ENCODE assay signal across 12 cellular contexts in the genomic region with DNA sequence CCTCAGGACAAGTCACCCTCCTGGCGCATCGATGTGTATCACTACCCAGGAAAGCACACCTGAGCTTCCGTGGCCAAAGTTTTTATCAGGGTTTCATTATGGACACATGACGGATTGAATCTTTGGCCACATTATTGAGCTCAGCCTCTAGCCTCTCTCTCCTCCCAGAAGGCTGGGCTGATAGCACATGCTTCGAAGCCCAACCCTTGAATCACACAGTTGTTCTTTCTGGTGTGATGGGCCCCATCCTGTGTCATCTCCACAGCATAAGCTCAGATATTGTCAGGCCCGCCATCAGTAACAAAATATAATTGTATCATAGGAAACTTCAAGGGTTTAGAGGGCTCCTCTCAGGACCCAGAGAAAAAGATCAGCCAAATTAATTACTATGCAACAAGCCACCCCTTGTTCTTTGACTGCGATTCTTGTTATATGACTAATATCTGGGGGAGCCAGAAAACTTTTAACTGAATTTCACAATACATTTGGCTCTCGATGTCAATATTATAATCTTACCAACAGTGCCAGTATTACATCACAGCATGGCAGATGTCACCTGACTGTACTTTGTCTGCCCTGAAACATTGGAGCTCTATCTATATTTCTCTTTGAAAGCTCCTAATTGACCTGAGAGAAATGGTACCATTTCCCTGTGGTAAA. TPM values are rescaled to one million over a fixed set of nuclear protein-coding genes. Genes with fewer than 3 reads are reported as not detected.
DNase-seq lines count a peak whose midpoint lies in the region; ATAC-seq, FAIRE-seq and TF ChIP-seq lines count a peak whose summit lies in the region.
"Not testable (repeated sequence)": the region's sequence is repeated elsewhere in the genome, so short reads cannot be mapped to it uniquely, and the experiment has no call there.
"Had no signal": no experiment of that assay in that cellular context is flagged by ENCODE, and none has a peak within 500 bp of the region (broad histone marks: within the 10 kb centered on the region; RNA-seq: fewer than 3 reads in every experiment).

No MANE protein-coding gene starts in this region.

- H3K27ac ChIP-seq in A549; body of pancreas; gastroesophageal sphincter; heart right ventricle; right cardiac atrium (ENCODE audit: low read length); left lung; gastrocnemius medialis: not testable (repeated sequence)

- CTCF ChIA-PET in A549 (lab: Yijun Ruan, JAX) = not testable (repeated sequence)

- POLR2A ChIA-PET in A549 (lab: Yijun Ruan, JAX) = not testable (repeated sequence)

- TF ChIP-seq RAD21 in A549 (conservative IDR thresholded peaks at IDR 0.05 in 1 of 2, IDR thresholded peaks at IDR 0.05 in 1 of 2) = not testable (repeated sequence)

- TF ChIP-seq POLR2A in A549 (IDR thresholded peaks at IDR 0.05; ENCODE audit: low read length); body of pancreas (IDR thresholded peaks at IDR 0.05); gastroesophageal sphincter (IDR thresholded peaks at IDR 0.05); gastrocnemius medialis (IDR thresholded peaks at IDR 0.05): not testable (repeated sequence)

- in situ Hi-C loops in gastrocnemius medialis (cut with MboI; ENCODE audit: low sequenced_read_pairs in 4 of 4) = not testable (repeated sequence)

- not testable (repeated sequence) for H3K36me3 ChIP-seq in body of pancreas (replicated peaks in 1 of 2; ENCODE audit: insufficient read depth in 1 of 2, low read depth in 2 of 2); gastroesophageal sphincter; heart right ventricle; left lung; gastrocnemius medialis

- not testable (repeated sequence) for H3K9me3 ChIP-seq in A549; body of pancreas; gastroesophageal sphincter; heart right ventricle; right cardiac atrium (ENCODE audit: control insufficient read depth, low read length); left lung; gastrocnemius medialis

- FAIRE-seq in A549 (lab: Jason Lieb, UNC) = peak; percentile 63

- not testable (repeated sequence) for H3K4me1 ChIP-seq in A549; body of pancreas; gastroesophageal sphincter; heart right ventricle; right cardiac atrium (ENCODE audit: control insufficient read depth, insufficient read depth, low read length); left lung; gastrocnemius medialis

- not testable (repeated sequence) for TF ChIP-seq CTCF in A549 (IDR thresholded peaks at IDR 0.05); body of pancreas (IDR thresholded peaks at IDR 0.05); gastroesophageal sphincter (IDR thresholded peaks at IDR 0.05); heart right ventricle (IDR thresholded peaks at IDR 0.05); left lung (IDR thresholded peaks at IDR 0.05); omental fat pad (IDR thresholded peaks at IDR 0.05); gastrocnemius medialis (IDR thresholded peaks at IDR 0.05 in 4 of 5, conservative IDR thresholded peaks at IDR 0.05 in 1 of 5)

- no CpG with 5 or more reads among the region's 8 CpGs for WGBS in A549 (ENCODE audit: missing lambda C conversion rate)
- no CpG with 5 or more reads among the region's 8 CpGs for WGBS in body of pancreas, 2 donors
- WGBS in gastroesophageal sphincter (ENCODE audit: low coverage in 1 of 2), 2 donors = no CpG with 5 or more reads among the region's 8 CpGs
- no CpG with 5 or more reads among the region's 8 CpGs for WGBS in heart right ventricle, 2 donors
- no CpG with 5 or more reads among the region's 8 CpGs for WGBS in right cardiac atrium

- not testable (repeated sequence) for DNase-seq in A549 (ENCODE audit: low read depth in 1 of 2, low spot score in 1 of 2); body of pancreas; heart right ventricle; right cardiac atrium; left lung; omental fat pad (ENCODE audit: low spot score); gastrocnemius medialis

- not testable (repeated sequence) for TF ChIP-seq EP300 in A549 (IDR thresholded peaks at IDR 0.05); gastroesophageal sphincter (IDR thresholded peaks at IDR 0.05)

- not testable (repeated sequence) for H3K4me2 ChIP-seq in A549

- intact Hi-C loops in body of pancreas (cut with DNase I); heart right ventricle (cut with DNase I); right cardiac atrium (cut with DNase I); left lung (cut with DNase I); gastrocnemius medialis (cut with DNase I; ENCODE audit: low total_unique reads): not testable (repeated sequence)

- not testable (repeated sequence) for ATAC-seq in A549
- peak; percentile 35 for ATAC-seq in body of pancreas
- ATAC-seq in gastroesophageal sphincter = peak; percentile 84
- ATAC-seq in heart right ventricle = peak in 5 of 8 donors; percentile 30 to 69 (median 38)
- ATAC-seq in right cardiac atrium = peak; percentile 72 to 76
- ATAC-seq in left lung = peak; percentile 47
- peak; percentile 85 for ATAC-seq in omental fat pad (ENCODE audit: low FRiP score)
- peak; percentile 39 to 45 for ATAC-seq in gastrocnemius medialis

- H3K27me3 ChIP-seq in body of pancreas; gastroesophageal sphincter; heart right ventricle; right cardiac atrium (ENCODE audit: control insufficient read depth, insufficient read depth); left lung; gastrocnemius medialis: not testable (repeated sequence)

- H3K4me3 ChIP-seq in A549; body of pancreas; gastroesophageal sphincter; heart right ventricle; right cardiac atrium (ENCODE audit: low read length); left lung; gastrocnemius medialis: not testable (repeated sequence)

RNA-seq across cellular contexts. Expression of a gene that starts 48.8 kb away (rescaled TPM):
- polyA plus RNA-seq in A549 (2011; rRNA removed) (1.0 TPM in 2 replicates), A549 (2017; fragmentation: RNase III; extraction: RNeasy Plus Mini Kit Qiagen cat#74134 plus additional on column Dnase treatment) (0.28 to 0.51 TPM (median 0.39 TPM) in 3 replicates), heart right ventricle (1 to 10 TPM in 1 of 2 donors, under 1 TPM in 1; 0.14 to 1.1 TPM), right cardiac atrium (1.00 TPM)
- 0.17 and 0.25 TPM in 2 replicates for polyA plus RNA-seq in A549 (2012; cell fraction: cytosol; rRNA removed)
- 1.2 and 2.2 TPM in 2 replicates for polyA plus RNA-seq in A549 (2012; cell fraction: nucleus; rRNA removed)
- polyA minus RNA-seq in A549 (2011; rRNA and poly(A)+ RNA removed) = 0.73 TPM in 1 of 2 replicates, not detected in the other
- total RNA-seq in body of pancreas (not detected), gastroesophageal sphincter (under 1 TPM in 2 of 4 donors, not detected in 2; 0.15 to 0.54 TPM), heart right ventricle (1 to 10 TPM in 4 of 10 donors, under 1 TPM in 5, not detected in 1; 0.39 to 4.8 (median 0.72) TPM), right cardiac atrium (1 to 10 TPM in 2 of 4 donors, under 1 TPM in 2; 0.47 to 2.4 (median 1.2) TPM), left lung (1 to 10 TPM; 1.2 to 1.4 TPM), omental fat pad (under 1 TPM in 1 of 4 donors, not detected in 3; 0.24 TPM), gastrocnemius medialis (under 1 TPM in 1 of 4 donors, not detected in 3; 0.56 TPM)
- total RNA-seq: CD8-positive, alpha-beta memory T cell; GM23248; H1 had no signal
- polyA plus RNA-seq: CD14-positive monocyte, GM23248, H1 had no signal
